11 cellular contexts compared by ENCODE assay signal in genomic region chr1:117537291-117537920, GRCh38.
DNase-seq lines count a peak whose midpoint lies in the region; ATAC-seq and TF ChIP-seq lines count a peak whose summit lies in the region.
"Had no signal": no experiment of that assay in that cellular context is flagged by ENCODE, and none has a peak within 500 bp of the region (broad histone marks: within the 10 kb centered on the region; RNA-seq: fewer than 3 reads in every experiment).

No MANE protein-coding gene starts in this region.

- POLR2A ChIA-PET in activated CD8-positive, alpha-beta T cell treated with anti-CD3 and anti-CD28 coated beads, Interleukin-2, amount 10 ng/mL, durations not matched to agents 7 days and 5 days (lab: Charles Lee) = interaction anchor here (0.6 kb wide), 1 partner anchor 137 kb away, joined by 3 read pairs; no protein-coding TSS in a partner anchor

- ATAC-seq in HG02678 (IDR thresholded peaks at IDR 0.05; ENCODE audit: unreplicated experiment) = peak; percentile 49
- peak; percentile 48 for ATAC-seq in lung (ENCODE audit: insufficient read depth, low FRiP score)
- ATAC-seq in activated CD8-positive, alpha-beta T cell treated with anti-CD3 and anti-CD28 coated beads, Interleukin-2, amount 10 ng/mL, durations not matched to agents 7 days and 5 days = no peak
- ATAC-seq in HG02970 (IDR thresholded peaks at IDR 0.05; ENCODE audit: low FRiP score, unreplicated experiment) = no peak
- no peak for ATAC-seq in GM21786 (IDR thresholded peaks at IDR 0.05; ENCODE audit: unreplicated experiment)

- no peaks in the 10 kb centered on the region for H3K27me3 Mint-ChIP-seq in activated CD8-positive, alpha-beta T cell treated with anti-CD3 and anti-CD28 coated beads, Interleukin-2, amount 10 ng/mL, durations not matched to agents 7 days and 5 days (ENCODE audit: low read depth)

- no peaks in the 10 kb centered on the region for H3K9me3 ChIP-seq in lung (ENCODE audit: control insufficient read depth in 2 of 2, insufficient read depth in 1 of 2, low read length in 1 of 2)
- H3K9me3 ChIP-seq: sigmoid colon had no signal

- peak; percentile 32 for DNase-seq in COLO829 (ENCODE audit: low spot score)
- DNase-seq in SW480 (ENCODE audit: low spot score) = peak; percentile 64
- DNase-seq in lung (ENCODE audit: low spot score) = peak; percentile 48
- no peak for DNase-seq in activated CD8-positive, alpha-beta T cell treated with anti-CD3 and anti-CD28 coated beads, Interleukin-2, amount 10 ng/mL, durations not matched to agents 7 days and 5 days
- no peak for DNase-seq in activated naive CD4-positive, alpha-beta T cell treated with anti-CD3 and anti-CD28 coated beads, Interleukin-2, amount 50 U/mL, for 16 hours
- DNase-seq: activated CD4-positive, alpha-beta T cell treated with anti-CD3 and anti-CD28 coated beads for 4 hours; kidney glomerular epithelial cell; sigmoid colon had no signal

- no peaks in the 10 kb centered on the region for H3K36me3 Mint-ChIP-seq in activated CD8-positive, alpha-beta T cell treated with anti-CD3 and anti-CD28 coated beads, Interleukin-2, amount 10 ng/mL, durations not matched to agents 7 days and 5 days (ENCODE audit: low read depth)

- no peak overlapping the region for H3K27ac ChIP-seq in lung (ENCODE audit: low read depth in 1 of 2, low read length in 1 of 2)
- H3K27ac ChIP-seq: sigmoid colon had no signal

- no peak for TF ChIP-seq CTCF in lung (IDR thresholded peaks at IDR 0.05; ENCODE audit: control extremely low read depth, extremely low read depth)

- H3K27me3 ChIP-seq in lung (ENCODE audit: control insufficient read depth, insufficient read depth) = no peaks in the 10 kb centered on the region
- H3K27me3 ChIP-seq: sigmoid colon had no signal

- WGBS in lung, 2 donors = 45 to 59% methylated on average over 10 of the region's 10 CpGs

- CTCF ChIA-PET in activated CD8-positive, alpha-beta T cell treated with anti-CD3 and anti-CD28 coated beads, Interleukin-2, amount 10 ng/mL, durations not matched to agents 7 days and 5 days (lab: Charles Lee) = interaction anchor here (1.5 to 16.0 kb wide), 6 partner anchors 9 to 217 kb away, joined by 5 to 320 read pairs (median 47); no protein-coding TSS in a partner anchor

- H3K27ac Mint-ChIP-seq in activated CD8-positive, alpha-beta T cell treated with anti-CD3 and anti-CD28 coated beads, Interleukin-2, amount 10 ng/mL, durations not matched to agents 7 days and 5 days = no peak overlapping the region

- H3K36me3 ChIP-seq in lung (ENCODE audit: control insufficient read depth in 2 of 2, insufficient read depth in 2 of 2, low read length in 2 of 2) = no peaks in the 10 kb centered on the region
- H3K36me3 ChIP-seq: sigmoid colon had no signal

- H3K4me1 Mint-ChIP-seq in activated CD8-positive, alpha-beta T cell treated with anti-CD3 and anti-CD28 coated beads, Interleukin-2, amount 10 ng/mL, durations not matched to agents 7 days and 5 days (ENCODE audit: low read depth) = peaks cover 15% of the 10 kb centered on the region

- H3K4me3 Mint-ChIP-seq in activated CD8-positive, alpha-beta T cell treated with anti-CD3 and anti-CD28 coated beads, Interleukin-2, amount 10 ng/mL, durations not matched to agents 7 days and 5 days = no peak overlapping the region

- no peak overlapping the region for H3K4me3 ChIP-seq in lung
- H3K4me3 ChIP-seq: sigmoid colon had no signal

- H3K9me3 Mint-ChIP-seq in activated CD8-positive, alpha-beta T cell treated with anti-CD3 and anti-CD28 coated beads, Interleukin-2, amount 10 ng/mL, durations not matched to agents 7 days and 5 days (ENCODE audit: insufficient read depth) = no peaks in the 10 kb centered on the region

- H3K4me1 ChIP-seq in lung (ENCODE audit: control insufficient read depth in 2 of 2, insufficient read depth in 2 of 2, low read length in 2 of 2) = peaks cover 0 to 2% of the 10 kb centered on the region in 2 donors
- H3K4me1 ChIP-seq: sigmoid colon had no signal

Comparison
In these comparisons a context has a peak if more than half of its experiments do, and no peak if none do; other contexts are left out.
1. DNase-seq: peak in COLO829 (single experiment), SW480 (single experiment) and lung (single experiment); none in activated CD8-positive, alpha-beta T cell treated with anti-CD3 and anti-CD28 coated beads, Interleukin-2, amount 10 ng/mL, durations not matched to agents 7 days and 5 days (single experiment) and activated naive CD4-positive, alpha-beta T cell treated with anti-CD3 and anti-CD28 coated beads, Interleukin-2, amount 50 U/mL, for 16 hours (single experiment).
2. ATAC-seq: peak in HG02678 (single experiment) and lung (single experiment); none in activated CD8-positive, alpha-beta T cell treated with anti-CD3 and anti-CD28 coated beads, Interleukin-2, amount 10 ng/mL, durations not matched to agents 7 days and 5 days (single experiment), HG02970 (single experiment) and GM21786 (single experiment).